9 cellular contexts compared by ENCODE assay signal in the genomic region with DNA sequence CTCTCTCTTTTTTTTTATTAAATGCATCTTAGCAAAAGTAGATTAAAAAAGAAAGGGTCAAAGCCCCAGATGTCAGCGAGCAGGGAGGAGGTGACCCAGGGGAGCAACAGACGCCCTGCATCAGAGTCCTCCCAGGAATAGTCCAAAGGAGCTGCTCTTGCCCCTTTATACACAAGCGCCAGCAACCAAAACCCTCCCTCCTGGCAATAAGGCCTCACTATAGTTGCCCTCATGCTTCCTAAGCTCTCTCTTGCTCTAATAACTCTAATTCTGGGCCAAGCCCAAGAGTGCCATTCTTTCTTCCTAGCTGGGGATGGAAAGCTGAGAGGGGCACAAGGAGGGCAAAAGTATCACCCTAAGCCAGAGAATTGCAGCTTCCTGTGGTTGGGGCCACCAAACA. TPM values are rescaled to one million over a fixed set of nuclear protein-coding genes. Genes with fewer than 3 reads are reported as not detected.
DNase-seq lines count a peak whose midpoint lies in the region; TF ChIP-seq lines count a peak whose summit lies in the region.
"Had no signal": no experiment of that assay in that cellular context is flagged by ENCODE, and none has a peak within 500 bp of the region (broad histone marks: within the 10 kb centered on the region; RNA-seq: fewer than 3 reads in every experiment).

No MANE protein-coding gene starts in this region.

- H3K4me2 ChIP-seq in skeletal muscle satellite cell (ENCODE audit: low read length): no peak overlapping the region

- H3K27me3 Mint-ChIP-seq in HFFc6 (ENCODE audit: insufficient read depth): peaks cover 15% of the 10 kb centered on the region
- H3K27me3 Mint-ChIP-seq in activated T-helper 1 cell treated with anti-CD3 and anti-CD28 coated beads, Interleukin-12 subunit alpha, Interleukin-12 subunit beta, Interleukin-2, Interleukin-4 antibody, amounts not matched to agents 30 ng/mL and 10 ng/mL and 1 ng/mL, durations not matched to agents 14 hours and 24 hours and 36 hours (ENCODE audit: insufficient read depth): no peaks in the 10 kb centered on the region

- no peak for TF ChIP-seq POLR2A in testis (IDR thresholded peaks at IDR 0.05)

- peaks cover 52% of the 10 kb centered on the region for H3K36me3 Mint-ChIP-seq in HFFc6 (ENCODE audit: low read depth)
- H3K36me3 Mint-ChIP-seq in activated T-helper 1 cell treated with anti-CD3 and anti-CD28 coated beads, Interleukin-12 subunit alpha, Interleukin-12 subunit beta, Interleukin-2, Interleukin-4 antibody, amounts not matched to agents 30 ng/mL and 10 ng/mL and 1 ng/mL, durations not matched to agents 14 hours and 24 hours and 36 hours (ENCODE audit: low read depth): peaks cover 42% of the 10 kb centered on the region

- no peak overlapping the region for H3K27ac ChIP-seq in iPS-20b (ENCODE audit: low read length)
- peak overlapping the region in 1 of 2 donors; percentile 88 for H3K27ac ChIP-seq in testis

- DNase-seq in HFFc6: no peak
- DNase-seq in activated T-helper 1 cell treated with anti-CD3 and anti-CD28 coated beads, Interleukin-12 subunit alpha, Interleukin-12 subunit beta, Interleukin-2, Interleukin-4 antibody, amounts not matched to agents 30 ng/mL and 10 ng/mL and 1 ng/mL, durations not matched to agents 14 hours and 24 hours and 36 hours (ENCODE audit: low spot score): no peak
- no peak for DNase-seq in testis
- DNase-seq in D341Med (ENCODE audit: low spot score): no peak
- DNase-seq in DMS153 (lab: John Stamatoyannopoulos, UW): no peak
- DNase-seq in hepatic stellate cell (ENCODE audit: low spot score): no peak
- DNase-seq: activated CD8-positive, alpha-beta memory T cell treated with anti-CD3 and anti-CD28 coated beads, Interleukin-2, amount 50 U/mL, for 48 hours had no signal

- peak overlapping the region; percentile 96 for H3K27ac Mint-ChIP-seq in HFFc6
- peak overlapping the region; percentile 67 for H3K27ac Mint-ChIP-seq in activated T-helper 1 cell treated with anti-CD3 and anti-CD28 coated beads, Interleukin-12 subunit alpha, Interleukin-12 subunit beta, Interleukin-2, Interleukin-4 antibody, amounts not matched to agents 30 ng/mL and 10 ng/mL and 1 ng/mL, durations not matched to agents 14 hours and 24 hours and 36 hours

- TF ChIP-seq CTCF in HFFc6 (IDR thresholded peaks at IDR 0.05): no peak
- TF ChIP-seq CTCF in testis (IDR thresholded peaks at IDR 0.05): no peak

- H3K9me3 ChIP-seq in iPS-20b (ENCODE audit: insufficient read depth, low read depth, low read length) (no peaks in the 10 kb centered on the region), skeletal muscle satellite cell (replicated peaks; ENCODE audit: low read length) (no peaks in the 10 kb centered on the region), testis (no peaks in the 10 kb centered on the region)

- 76 to 83% methylated on average over 3 of the region's 3 CpGs for WGBS in testis, 2 donors

- H3K4me3 ChIP-seq in iPS-20b (ENCODE audit: low read length) (0 out of 2 replicates have a peak overlapping the region, but pooled peaks have one; percentile 84), skeletal muscle satellite cell (ENCODE audit: low read length) (no peak overlapping the region), testis (no peak overlapping the region)

- H3K27me3 ChIP-seq in iPS-20b (ENCODE audit: insufficient read depth, low read length): no peaks in the 10 kb centered on the region
- no peaks in the 10 kb centered on the region for H3K27me3 ChIP-seq in skeletal muscle satellite cell (ENCODE audit: control insufficient read depth, insufficient read depth, low read length)
- no peaks in the 10 kb centered on the region for H3K27me3 ChIP-seq in testis

- H3K9ac ChIP-seq in iPS-20b (ENCODE audit: low read depth, low read length): peak overlapping the region; percentile 79; the same call in 1 of the 2 replicates
- H3K9ac ChIP-seq in skeletal muscle satellite cell (ENCODE audit: low read depth, low read length): peak overlapping the region; percentile 85

- peaks cover 12% of the 10 kb centered on the region for H3K4me1 ChIP-seq in iPS-20b (ENCODE audit: insufficient read depth, low read length)
- peaks cover 83% of the 10 kb centered on the region for H3K4me1 ChIP-seq in skeletal muscle satellite cell (ENCODE audit: control insufficient read depth, insufficient read depth, low read length)
- peaks cover 13% of the 10 kb centered on the region for H3K4me1 ChIP-seq in testis

- H3K4me1 Mint-ChIP-seq in HFFc6 (ENCODE audit: low read depth): peaks cover 91% of the 10 kb centered on the region
- H3K4me1 Mint-ChIP-seq in activated T-helper 1 cell treated with anti-CD3 and anti-CD28 coated beads, Interleukin-12 subunit alpha, Interleukin-12 subunit beta, Interleukin-2, Interleukin-4 antibody, amounts not matched to agents 30 ng/mL and 10 ng/mL and 1 ng/mL, durations not matched to agents 14 hours and 24 hours and 36 hours (ENCODE audit: low read depth): peaks cover 33% of the 10 kb centered on the region

- no peak overlapping the region for H3K4me3 Mint-ChIP-seq in HFFc6
- no peak overlapping the region for H3K4me3 Mint-ChIP-seq in activated T-helper 1 cell treated with anti-CD3 and anti-CD28 coated beads, Interleukin-12 subunit alpha, Interleukin-12 subunit beta, Interleukin-2, Interleukin-4 antibody, amounts not matched to agents 30 ng/mL and 10 ng/mL and 1 ng/mL, durations not matched to agents 14 hours and 24 hours and 36 hours

- no peaks in the 10 kb centered on the region for H3K9me3 Mint-ChIP-seq in HFFc6
- H3K9me3 Mint-ChIP-seq in activated T-helper 1 cell treated with anti-CD3 and anti-CD28 coated beads, Interleukin-12 subunit alpha, Interleukin-12 subunit beta, Interleukin-2, Interleukin-4 antibody, amounts not matched to agents 30 ng/mL and 10 ng/mL and 1 ng/mL, durations not matched to agents 14 hours and 24 hours and 36 hours: no peaks in the 10 kb centered on the region

- H3K36me3 ChIP-seq in iPS-20b (ENCODE audit: insufficient read depth, low read depth, low read length): peaks cover 61% of the 10 kb centered on the region
- peaks cover 20% of the 10 kb centered on the region for H3K36me3 ChIP-seq in skeletal muscle satellite cell (ENCODE audit: insufficient read depth, low read length)
- H3K36me3 ChIP-seq in testis (ENCODE audit: low read depth, missing control alignments): no peaks in the 10 kb centered on the region

- intact Hi-C loops in activated T-helper 1 cell treated with anti-CD3 and anti-CD28 coated beads, Interleukin-12 subunit alpha, Interleukin-12 subunit beta, Interleukin-2, Interleukin-4 antibody, amounts not matched to agents 30 ng/mL and 10 ng/mL and 1 ng/mL, durations not matched to agents 14 hours and 24 hours and 36 hours (cut with micrococcal nuclease): no loop called here
- intact Hi-C loops in testis (cut with DNase I; ENCODE audit: low total_unique reads): no loop called here

RNA-seq across cellular contexts. Expression of a gene that starts 26.3 kb away (rescaled TPM):
- 1 to 10 TPM; 2.3 to 5.7 (median 2.7) TPM for total RNA-seq in HFFc6 (2021; fragmentation: NEBNext Ultra II Directional; extraction: Animal tissue kit (Norgen Biotek cat#: 25700))
- not detected in 2 replicates for total RNA-seq in activated T-helper 1 cell treated with anti-CD3 and anti-CD28 coated beads, Interleukin-12 subunit alpha, Interleukin-12 subunit beta, Interleukin-2, Interleukin-4 antibody, amounts not matched to agents 30 ng/mL and 10 ng/mL and 1 ng/mL, durations not matched to agents 14 hours and 24 hours and 36 hours
- total RNA-seq in skeletal muscle satellite cell (2012; rRNA removed): 2.0 and 3.3 TPM in 2 replicates
- 1 to 10 TPM; 4.9 to 5.4 TPM for total RNA-seq in testis
- polyA plus RNA-seq in testis (ENCODE audit: insufficient read depth, low read depth, low replicate concordance): 0.50 TPM

RNA-seq across cellular contexts. Expression of a gene that starts 30.3 kb away (rescaled TPM):
- 1 to 10 TPM in 1 of 6 experiments, under 1 TPM in 5; 0.34 to 1.4 (median 0.62) TPM for total RNA-seq in HFFc6 (2021; fragmentation: NEBNext Ultra II Directional; extraction: Animal tissue kit (Norgen Biotek cat#: 25700))
- not detected in 2 replicates for total RNA-seq in activated T-helper 1 cell treated with anti-CD3 and anti-CD28 coated beads, Interleukin-12 subunit alpha, Interleukin-12 subunit beta, Interleukin-2, Interleukin-4 antibody, amounts not matched to agents 30 ng/mL and 10 ng/mL and 1 ng/mL, durations not matched to agents 14 hours and 24 hours and 36 hours
- total RNA-seq in skeletal muscle satellite cell (2012; rRNA removed): 1.1 and 1.3 TPM in 2 replicates
- 1 to 10 TPM; 6.1 TPM for total RNA-seq in testis
- polyA plus RNA-seq in testis (ENCODE audit: insufficient read depth, low read depth, low replicate concordance): 0.57 TPM

RNA-seq across cellular contexts. Expression of a gene that starts 39.4 kb away (rescaled TPM):
- total RNA-seq in HFFc6 (2021; fragmentation: NEBNext Ultra II Directional; extraction: Animal tissue kit (Norgen Biotek cat#: 25700)): 100 to 1,000 TPM; 126 to 150 (median 132) TPM
- total RNA-seq in activated T-helper 1 cell treated with anti-CD3 and anti-CD28 coated beads, Interleukin-12 subunit alpha, Interleukin-12 subunit beta, Interleukin-2, Interleukin-4 antibody, amounts not matched to agents 30 ng/mL and 10 ng/mL and 1 ng/mL, durations not matched to agents 14 hours and 24 hours and 36 hours: 0.31 and 0.32 TPM in 2 replicates
- 30.9 and 44.6 TPM in 2 replicates for total RNA-seq in skeletal muscle satellite cell (2012; rRNA removed)
- 10 to 100 TPM; 14.5 to 29.4 TPM for total RNA-seq in testis
- 61.1 TPM for polyA plus RNA-seq in testis (ENCODE audit: insufficient read depth, low read depth, low replicate concordance)

Comparison
In these comparisons a context has a peak if more than half of its experiments do, and no peak if none do; other contexts are left out.
1. RNA of a gene that starts 39.4 kb away (total RNA-seq): 126 to 150 TPM in HFFc6 and 14.5 to 29.4 TPM in testis; 0.31 to 0.32 TPM in activated T-helper 1 cell treated with anti-CD3 and anti-CD28 coated beads, Interleukin-12 subunit alpha, Interleukin-12 subunit beta, Interleukin-2, Interleukin-4 antibody, amounts not matched to agents 30 ng/mL and 10 ng/mL and 1 ng/mL, durations not matched to agents 14 hours and 24 hours and 36 hours; every median in the first group is over 10 times any median in the second.